In genomic region chr4:129358571-129358970, GRCh38 we compare ENCODE assay signal across 14 cellular contexts.
DNase-seq lines count a peak whose midpoint lies in the region; ATAC-seq and TF ChIP-seq lines count a peak whose summit lies in the region.
"Had no signal": no experiment of that assay in that cellular context is flagged by ENCODE, and none has a peak within 500 bp of the region (broad histone marks: within the 10 kb centered on the region; RNA-seq: fewer than 3 reads in every experiment).

No MANE protein-coding gene starts in this region.

- TF ChIP-seq RAD21 in HCT116 (IDR thresholded peaks at IDR 0.05; ENCODE audit: low read depth), result no peak

- no peak overlapping the region for H3K27ac ChIP-seq in HCT116 (ENCODE audit: low read depth, low read length)
- H3K27ac ChIP-seq in RWPE2 (ENCODE audit: poor library complexity, severe bottlenecking), result no peak overlapping the region
- H3K27ac ChIP-seq: skin epidermis had no signal

- no TSS peak for BruUV-seq in HCT116 (replicated peaks; lab: Mats Ljungman, UMichigan)

- H4K20me1 ChIP-seq in HCT116 (ENCODE audit: insufficient read depth), result no peaks in the 10 kb centered on the region

- no peaks in the 10 kb centered on the region for H3K4me1 Mint-ChIP-seq in stimulated activated memory B cell treated with anti-CD40 and anti-IgM and Interleukin-4, amounts not matched to agents 10 μg/mL and 1 μg/mL and 100 μg/mL, for 72 hours

- ATAC-seq in HCT116, result peak; percentile 57
- ATAC-seq in RWPE2 (ENCODE audit: low read depth), result peak; percentile 72
- ATAC-seq in stimulated activated memory B cell treated with anti-CD40 and anti-IgM and Interleukin-4, amounts not matched to agents 10 μg/mL and 1 μg/mL and 100 μg/mL, for 72 hours, result no peak
- ATAC-seq: activated CD8-positive, alpha-beta T cell treated with anti-CD3 and anti-CD28 coated beads, Interleukin-2, amount 10 ng/mL, durations not matched to agents 7 days and 5 days had no signal

- H2AFZ ChIP-seq in HCT116 (ENCODE audit: low read depth, low read length, poor library complexity, severe bottlenecking), result no peak overlapping the region

- no peaks in the 10 kb centered on the region for H3K36me3 Mint-ChIP-seq in stimulated activated memory B cell treated with anti-CD40 and anti-IgM and Interleukin-4, amounts not matched to agents 10 μg/mL and 1 μg/mL and 100 μg/mL, for 72 hours
- H3K36me3 Mint-ChIP-seq: activated naive CD8-positive, alpha-beta T cell had no signal

- RAD21 ChIA-PET in HCT116 (lab: Charles Lee; ENCODE audit: low non-redundant PET in 1 of 2, low total read pairs in 2 of 2, uncharacterized antibody in 2 of 2, unreplicated experiment in 2 of 2), result no interaction called here

- H3K9me3 Mint-ChIP-seq in stimulated activated memory B cell treated with anti-CD40 and anti-IgM and Interleukin-4, amounts not matched to agents 10 μg/mL and 1 μg/mL and 100 μg/mL, for 72 hours, result no peaks in the 10 kb centered on the region
- H3K9me3 Mint-ChIP-seq: CD4-positive, alpha-beta T cell had no signal

- H3K4me1 ChIP-seq in HCT116 (ENCODE audit: control insufficient read depth in 1 of 2, insufficient read depth in 2 of 2, low read length in 2 of 2) (peaks cover 9 to 17% of the 10 kb centered on the region in 2 experiments; a peak in 3 of 4 replicates), RWPE2 (ENCODE audit: insufficient read depth, poor library complexity, severe bottlenecking) (peaks cover 3% of the 10 kb centered on the region)

- no peak for TF ChIP-seq POLR2A in HCT116 (IDR thresholded peaks at IDR 0.05; ENCODE audit: borderline replicate concordance, extremely low read depth, insufficient read depth, insufficient read length)

- H3K4me3 ChIP-seq in HCT116 (replicated peaks in 1 of 2; ENCODE audit: low read depth in 1 of 2, low read length in 2 of 2), result no peak overlapping the region
- no peak overlapping the region for H3K4me3 ChIP-seq in RWPE2 (ENCODE audit: severe bottlenecking)
- H3K4me3 ChIP-seq in fibroblast of the aortic adventitia (ENCODE audit: low read depth, low read length), result no peak overlapping the region
- H3K4me3 ChIP-seq: skin epidermis had no signal

- POLR2A ChIA-PET in HCT116 (lab: Charles Lee), result no interaction called here

- H3K27ac Mint-ChIP-seq in stimulated activated memory B cell treated with anti-CD40 and anti-IgM and Interleukin-4, amounts not matched to agents 10 μg/mL and 1 μg/mL and 100 μg/mL, for 72 hours, result no peak overlapping the region
- H3K27ac Mint-ChIP-seq: activated CD8-positive, alpha-beta T cell treated with anti-CD3 and anti-CD28 coated beads, Interleukin-2, amount 10 ng/mL, durations not matched to agents 7 days and 5 days; activated naive CD8-positive, alpha-beta T cell; CD4-positive, alpha-beta T cell; nephron had no signal

- H3K9me3 ChIP-seq in HCT116 (ENCODE audit: control insufficient read depth in 1 of 2, insufficient read depth in 1 of 2, low read depth in 1 of 2, low read length in 2 of 2), result no peaks in the 10 kb centered on the region
- no peaks in the 10 kb centered on the region for H3K9me3 ChIP-seq in RWPE2 (ENCODE audit: severe bottlenecking)

- H3K36me3 ChIP-seq in HCT116 (ENCODE audit: control insufficient read depth in 1 of 2, insufficient read depth in 2 of 2, low read length in 2 of 2) (no peaks in the 10 kb centered on the region), RWPE2 (ENCODE audit: low read depth) (no peaks in the 10 kb centered on the region)

- no peak for TF ChIP-seq CTCF in HCT116 (IDR thresholded peaks at IDR 0.05 in 2 of 3, conservative IDR thresholded peaks at IDR 0.05 in 1 of 3; ENCODE audit: borderline replicate concordance in 1 of 3, insufficient read depth in 1 of 3, low read depth in 2 of 3, low read length in 2 of 3)
- TF ChIP-seq CTCF in RWPE2 (IDR thresholded peaks at IDR 0.05; ENCODE audit: poor library complexity, severe bottlenecking), result no peak
- no peak for TF ChIP-seq CTCF in fibroblast of the aortic adventitia (IDR thresholded peaks at IDR 0.05; ENCODE audit: insufficient read depth, low read length)
- TF ChIP-seq CTCF in GM10266 (IDR thresholded peaks at IDR 0.05; ENCODE audit: control insufficient read depth, insufficient read depth, low read depth, missing control alignments), result no peak

- H3K27me3 ChIP-seq in HCT116 (ENCODE audit: insufficient read depth, low read length), result no peaks in the 10 kb centered on the region
- H3K27me3 ChIP-seq in RWPE2 (ENCODE audit: insufficient read depth, poor library complexity, severe bottlenecking), result peaks cover 3% of the 10 kb centered on the region

- no peak overlapping the region for H3K4me3 Mint-ChIP-seq in stimulated activated memory B cell treated with anti-CD40 and anti-IgM and Interleukin-4, amounts not matched to agents 10 μg/mL and 1 μg/mL and 100 μg/mL, for 72 hours
- H3K4me3 Mint-ChIP-seq: activated CD8-positive, alpha-beta T cell treated with anti-CD3 and anti-CD28 coated beads, Interleukin-2, amount 10 ng/mL, durations not matched to agents 7 days and 5 days; activated naive CD8-positive, alpha-beta T cell; CD4-positive, alpha-beta T cell; nephron had no signal

- no peaks in the 10 kb centered on the region for H3K79me2 ChIP-seq in HCT116 (ENCODE audit: insufficient read depth, low read length)

- H3K27me3 Mint-ChIP-seq in stimulated activated memory B cell treated with anti-CD40 and anti-IgM and Interleukin-4, amounts not matched to agents 10 μg/mL and 1 μg/mL and 100 μg/mL, for 72 hours, result peaks cover 16% of the 10 kb centered on the region

- peak overlapping the region; percentile 26; the same call in 1 of the 2 replicates for H3K4me2 ChIP-seq in HCT116 (ENCODE audit: low read length)

- H3K9me2 ChIP-seq in HCT116 (ENCODE audit: insufficient read depth), result no peaks in the 10 kb centered on the region

- H3K9ac ChIP-seq in HCT116 (ENCODE audit: low read length), result no peak overlapping the region

- DNase-seq in AG08396 (ENCODE audit: low spot score) (peak; percentile 5), HCT116 (ENCODE audit: low read depth, low spot score) (peak; percentile 26), RWPE2 (ENCODE audit: low spot score) (no peak), fibroblast of the aortic adventitia (ENCODE audit: low read depth) (peak; percentile 30), GM10266 (ENCODE audit: extremely low spot score) (no peak), cerebellum (ENCODE audit: low spot score) (no peak)
- no peak for DNase-seq in activated naive CD4-positive, alpha-beta T cell treated with anti-CD3 and anti-CD28 coated beads, Interleukin-2, amount 50 U/mL, for 16 hours
- DNase-seq: activated CD8-positive, alpha-beta T cell treated with anti-CD3 and anti-CD28 coated beads, Interleukin-2, amount 10 ng/mL, durations not matched to agents 7 days and 5 days; CD4-positive, alpha-beta T cell; NCI-H82 had no signal

- CTCF ChIA-PET in HCT116 (lab: Charles Lee), result interaction anchor here (1.0 kb wide), 1 partner anchor 15 kb away, joined by 3 read pairs; no protein-coding TSS in a partner anchor

- intact Hi-C loops in HCT116 (cut with micrococcal nuclease), result loop anchor here (10.0 kb wide), 1 partner anchor 566 kb away; no protein-coding TSS in a partner anchor

TF ChIP-seq in HCT116, 20 proteins besides CTCF, POLR2A, EP300 and RAD21 (continues in another document):
- TF ChIP-seq, protein P1, sequence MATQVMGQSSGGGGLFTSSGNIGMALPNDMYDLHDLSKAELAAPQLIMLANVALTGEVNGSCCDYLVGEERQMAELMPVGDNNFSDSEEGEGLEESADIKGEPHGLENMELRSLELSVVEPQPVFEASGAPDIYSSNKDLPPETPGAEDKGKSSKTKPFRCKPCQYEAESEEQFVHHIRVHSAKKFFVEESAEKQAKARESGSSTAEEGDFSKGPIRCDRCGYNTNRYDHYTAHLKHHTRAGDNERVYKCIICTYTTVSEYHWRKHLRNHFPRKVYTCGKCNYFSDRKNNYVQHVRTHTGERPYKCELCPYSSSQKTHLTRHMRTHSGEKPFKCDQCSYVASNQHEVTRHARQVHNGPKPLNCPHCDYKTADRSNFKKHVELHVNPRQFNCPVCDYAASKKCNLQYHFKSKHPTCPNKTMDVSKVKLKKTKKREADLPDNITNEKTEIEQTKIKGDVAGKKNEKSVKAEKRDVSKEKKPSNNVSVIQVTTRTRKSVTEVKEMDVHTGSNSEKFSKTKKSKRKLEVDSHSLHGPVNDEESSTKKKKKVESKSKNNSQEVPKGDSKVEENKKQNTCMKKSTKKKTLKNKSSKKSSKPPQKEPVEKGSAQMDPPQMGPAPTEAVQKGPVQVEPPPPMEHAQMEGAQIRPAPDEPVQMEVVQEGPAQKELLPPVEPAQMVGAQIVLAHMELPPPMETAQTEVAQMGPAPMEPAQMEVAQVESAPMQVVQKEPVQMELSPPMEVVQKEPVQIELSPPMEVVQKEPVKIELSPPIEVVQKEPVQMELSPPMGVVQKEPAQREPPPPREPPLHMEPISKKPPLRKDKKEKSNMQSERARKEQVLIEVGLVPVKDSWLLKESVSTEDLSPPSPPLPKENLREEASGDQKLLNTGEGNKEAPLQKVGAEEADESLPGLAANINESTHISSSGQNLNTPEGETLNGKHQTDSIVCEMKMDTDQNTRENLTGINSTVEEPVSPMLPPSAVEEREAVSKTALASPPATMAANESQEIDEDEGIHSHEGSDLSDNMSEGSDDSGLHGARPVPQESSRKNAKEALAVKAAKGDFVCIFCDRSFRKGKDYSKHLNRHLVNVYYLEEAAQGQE (IDR thresholded peaks at IDR 0.05; ENCODE audit: low read depth), result no peak
- TF ChIP-seq MAX (IDR thresholded peaks at IDR 0.05) (no peak), EGR1 (IDR thresholded peaks at IDR 0.05; ENCODE audit: low read depth) (no peak), ZNF274 (IDR thresholded peaks at IDR 0.05; ENCODE audit: low read depth, low read length) (no peak), POLR2AphosphoS5 (IDR thresholded peaks at IDR 0.05; ENCODE audit: low read depth, low read length) (no peak), SRF (IDR thresholded peaks at IDR 0.05; ENCODE audit: low read depth) (no peak), SIN3A (IDR thresholded peaks at IDR 0.05; ENCODE audit: low read depth) (no peak)

Comparison
In these comparisons a context has a peak if more than half of its experiments do, and no peak if none do; other contexts are left out.
1. DNase-seq: peak in AG08396 (single experiment), HCT116 (single experiment) and fibroblast of the aortic adventitia (single experiment); none in RWPE2 (single experiment), activated naive CD4-positive, alpha-beta T cell treated with anti-CD3 and anti-CD28 coated beads, Interleukin-2, amount 50 U/mL, for 16 hours (single experiment), GM10266 (single experiment) and cerebellum (single experiment).